Comparison of ENCODE assay signal across 8 cellular contexts in genomic region chrX:103686199-103687072, GRCh38. TPM values are rescaled to one million over a fixed set of nuclear protein-coding genes. Genes with fewer than 3 reads are reported as not detected.
DNase-seq lines count a peak whose midpoint lies in the region; ATAC-seq and TF ChIP-seq lines count a peak whose summit lies in the region.

MORF4L2 (minus strand) TSS chrX:103686699; CDS start chrX:103677027, 9,672 bp downstream.

- intact Hi-C loops in IMR-90 (cut with micrococcal nuclease), result loop anchor here (1.0 to 5.0 kb wide), 6 partner anchors 56 to 451 kb away; partner anchors contain the start of genes TCEAL4 and ZCCHC18
- intact Hi-C loops in mucosa of descending colon (cut with DNase I, micrococcal nuclease), result no loop called here

- H4K20me1 ChIP-seq in IMR-90 (ENCODE audit: insufficient read depth, low read length), result peaks cover 20% of the 10 kb centered on the region; the same call in 1 of the 2 replicates

- H3K27ac ChIP-seq in IMR-90 (ENCODE audit: insufficient read depth, low read length), result peak within 1 kb of the TSS; percentile 100
- peak within 1 kb of the TSS; percentile 93 for H3K27ac ChIP-seq in epithelial cell of prostate

- peak within 1 kb of the TSS; percentile 97 for H4K5ac ChIP-seq in IMR-90 (ENCODE audit: low read depth, low read length)

- POLR2A ChIA-PET in IMR-90 (lab: Charles Lee; ENCODE audit: unreplicated experiment), result interaction anchor here (0.7 kb wide), 9 partner anchors 26 to 480 kb away, joined by 3 to 13 read pairs (median 6); no protein-coding TSS in a partner anchor

- H2AFZ ChIP-seq in IMR-90 (replicated peaks; ENCODE audit: low read length, poor library complexity), result peak within 1 kb of the TSS; percentile 90

- H2AK9ac ChIP-seq in IMR-90 (replicated peaks; ENCODE audit: low read depth, low read length, poor library complexity), result peak within 1 kb of the TSS; percentile 95

- H3K4me1 ChIP-seq in IMR-90 (ENCODE audit: control insufficient read depth, insufficient read depth, low read length) (no peaks in the 10 kb centered on the region), mucosa of descending colon (ENCODE audit: low read depth) (no peaks in the 10 kb centered on the region)

- DNase-seq in DMS 273 treated with DMSO at 0.1 percent for 48 hours (lab: John Stamatoyannopoulos, UW), result peak; percentile 96
- DNase-seq in IMR-90, result peak; percentile 99
- DNase-seq in OCI-M1 (lab: John Stamatoyannopoulos, UW), result peak; percentile 97
- DNase-seq in activated T-cell treated with anti-CD3 and anti-CD28 coated beads for 24 hours (ENCODE audit: low read depth), result peak; percentile 76
- DNase-seq in epithelial cell of prostate (ENCODE audit: low read depth, low spot score), result peak; percentile 98
- peak; percentile 86 to 93 (median 92) for DNase-seq in mucosa of descending colon
- DNase-seq in stimulated activated CD8-positive, alpha-beta memory T cell treated with anti-CD3 and anti-CD28 coated beads, Interleukin-4, amount 100 ng/mL, for 48 hours, result peak; percentile 84

- peak within 1 kb of the TSS; percentile 96 to 98 for H4K8ac ChIP-seq in IMR-90 (ENCODE audit: low read depth in 2 of 2, low read length in 2 of 2)

- H2BK120ac ChIP-seq in IMR-90 (ENCODE audit: low read depth, low read length), result peak within 1 kb of the TSS; percentile 93

- peak; percentile 98 for TF ChIP-seq POLR2A in IMR-90 (IDR thresholded peaks at IDR 0.05; ENCODE audit: low read depth, low read length)

- peak within 1 kb of the TSS; percentile 100 for H3K9ac ChIP-seq in IMR-90 (ENCODE audit: low read depth, low read length)

- peak within 1 kb of the TSS; percentile 95 for H3K18ac ChIP-seq in IMR-90 (ENCODE audit: low read depth, low read length)

- H3K79me1 ChIP-seq in IMR-90 (ENCODE audit: low read depth in 1 of 2, low read length in 2 of 2), result no peaks in the 10 kb centered on the region

- dilution Hi-C loops in IMR-90 (cut with HindIII; ENCODE audit: low sequenced_read_pairs, unreplicated experiment), result no loop called here

- H3K9me1 ChIP-seq in IMR-90 (ENCODE audit: insufficient read depth, low read length), result no peaks in the 10 kb centered on the region

- H3K36me3 ChIP-seq in IMR-90 (ENCODE audit: control insufficient read depth, insufficient read depth, low read length), result peaks cover 5% of the 10 kb centered on the region
- no peaks in the 10 kb centered on the region for H3K36me3 ChIP-seq in mucosa of descending colon (ENCODE audit: low read depth)

- 26% methylated on average over 12 of the region's 37 CpGs; no CpG with 5 or more reads in 1 of the 2 experiments for WGBS in IMR-90 (ENCODE audit: extremely low coverage in 2 of 2, insufficient read length in 1 of 2), 2 experiments

- peak within 1 kb of the TSS; percentile 99 for H3K56ac ChIP-seq in IMR-90 (ENCODE audit: extremely low read depth, insufficient read depth, low read length)

- TSS peak; percentile 67 for BruUV-seq in IMR-90 (replicated peaks; lab: Mats Ljungman, UMichigan)

- peak within 1 kb of the TSS; percentile 98 for H2AK5ac ChIP-seq in IMR-90 (ENCODE audit: low read depth, low read length)

- peak within 1 kb of the TSS; percentile 77 for H3K4me2 ChIP-seq in IMR-90 (ENCODE audit: low read depth, low read length)

- peak within 1 kb of the TSS; percentile 89 for H3K4me3 ChIP-seq in IMR-90 (ENCODE audit: insufficient read depth, low read depth, low read length)
- H3K4me3 ChIP-seq in mucosa of descending colon, result peak within 1 kb of the TSS; percentile 22

- peak within 1 kb of the TSS; percentile 95 for H2BK5ac ChIP-seq in IMR-90 (ENCODE audit: low read depth, low read length, poor library complexity, severe bottlenecking)

- TF ChIP-seq RAD21 in IMR-90 (IDR thresholded peaks at IDR 0.05; ENCODE audit: low read length), result no peak

- H3K14ac ChIP-seq in IMR-90 (replicated peaks; ENCODE audit: low read depth, low read length), result peak within 1 kb of the TSS; percentile 100

- H3K4ac ChIP-seq in IMR-90 (ENCODE audit: low read depth, low read length), result peak within 1 kb of the TSS; percentile 98

- no peaks in the 10 kb centered on the region for H3K27me3 ChIP-seq in IMR-90 (ENCODE audit: control insufficient read depth, insufficient read depth, low read length)

- peak within 1 kb of the TSS; percentile 98 for H4K91ac ChIP-seq in IMR-90 (ENCODE audit: insufficient read depth, low read depth, low read length)

- H3K9me3 ChIP-seq in IMR-90 (ENCODE audit: control insufficient read depth, insufficient read depth, low read length) (no peaks in the 10 kb centered on the region), mucosa of descending colon (no peaks in the 10 kb centered on the region)

- H2BK15ac ChIP-seq in IMR-90 (ENCODE audit: low read depth, low read length), result peak within 1 kb of the TSS; percentile 92; the same call in 1 of the 3 replicates

- peak within 1 kb of the TSS; percentile 99 for H3K23ac ChIP-seq in IMR-90 (ENCODE audit: low read depth, low read length)

- no peak for TF ChIP-seq CTCF in IMR-90 (conservative IDR thresholded peaks at IDR 0.05; ENCODE audit: low read depth, low read length)
- no peak for TF ChIP-seq CTCF in mucosa of descending colon (IDR thresholded peaks at IDR 0.05)

- H2BK20ac ChIP-seq in IMR-90 (ENCODE audit: low read depth, low read length), result no peak within 1 kb of the TSS

- CTCF ChIA-PET in IMR-90 (lab: Yijun Ruan, JAX), result interaction anchor here (0.6 kb wide), 2 partner anchors 87 to 137 kb away, joined by 3 read pairs; no protein-coding TSS in a partner anchor

- ATAC-seq in GM21528 (IDR thresholded peaks at IDR 0.05; ENCODE audit: low FRiP score, unreplicated experiment), result peak; percentile 97
- ATAC-seq in IMR-90 (ENCODE audit: low read depth), result peak; percentile 86
- ATAC-seq in mucosa of descending colon, result peak; percentile 89

- in situ Hi-C loops in IMR-90 (cut with MboI; ENCODE audit: low sequenced_read_pairs), result loop anchor here (25.0 kb wide), 1 partner anchor 451 kb away; no protein-coding TSS in a partner anchor

TF ChIP-seq in IMR-90, 13 proteins besides CTCF, POLR2A, EP300 and RAD21:
- TF ChIP-seq MXI1 (IDR thresholded peaks at IDR 0.05; ENCODE audit: borderline replicate concordance, low read depth, low read length) (no peak), NFE2L2 (IDR thresholded peaks at IDR 0.05; ENCODE audit: low read depth, low read length) (no peak), CEBPB (IDR thresholded peaks at IDR 0.05; ENCODE audit: low read depth, low read length) (no peak), BHLHE40 (IDR thresholded peaks at IDR 0.05; ENCODE audit: low read depth, low read length) (peak; percentile 66), CHD1 (IDR thresholded peaks at IDR 0.05; ENCODE audit: low read depth, low read length) (peak; percentile 74; the same call in 1 of the 2 replicates), MAZ (IDR thresholded peaks at IDR 0.05; ENCODE audit: borderline replicate concordance, low read depth, low read length) (no peak), RCOR1 (IDR thresholded peaks at IDR 0.05; ENCODE audit: insufficient replicate concordance, low read length) (no peak), USF2 (IDR thresholded peaks at IDR 0.05; ENCODE audit: low read depth, low read length) (peak; percentile 88), ELK1 (IDR thresholded peaks at IDR 0.05; ENCODE audit: borderline replicate concordance, low read depth, low read length) (no peak), SMC3 (IDR thresholded peaks at IDR 0.05; ENCODE audit: low read depth, low read length) (no peak), FOS (IDR thresholded peaks at IDR 0.05; ENCODE audit: low read depth, low read length) (peak; percentile 37; the same call in 1 of the 2 replicates), RFX5 (IDR thresholded peaks at IDR 0.05; ENCODE audit: low read depth, low read length) (0 out of 2 replicates have a peak, but pooled peaks have one; percentile 18), MAFK (IDR thresholded peaks at IDR 0.05; ENCODE audit: low read depth, low read length) (no peak)

RNA-seq across cellular contexts. Expression of gene MORF4L2, which starts in this region (rescaled TPM):
- total RNA-seq in IMR-90 (2012; rRNA removed) (1,218 and 1,398 TPM in 2 replicates), mucosa of descending colon (100 to 1,000 TPM; 140 to 183 (median 181) TPM)
- 501 and 795 TPM in 2 replicates for polyA plus RNA-seq in IMR-90 (2012; rRNA removed)
- polyA plus RNA-seq in IMR-90 (2012; cell fraction: cytosol; rRNA removed), result 175 and 256 TPM in 2 replicates
- polyA plus RNA-seq in IMR-90 (2012; cell fraction: nucleus; rRNA removed; ENCODE audit: low replicate concordance), result 60.4 and 480 TPM in 2 replicates

Comparison
In these comparisons a context has a peak if more than half of its experiments do, and no peak if none do; other contexts are left out.
1. Peak in every context shown above with its lines: DNase-seq, ATAC-seq, H3K4me3 ChIP-seq and H3K27ac ChIP-seq.